Comparison of ENCODE assay signal across 25 cellular contexts in the genomic region with DNA sequence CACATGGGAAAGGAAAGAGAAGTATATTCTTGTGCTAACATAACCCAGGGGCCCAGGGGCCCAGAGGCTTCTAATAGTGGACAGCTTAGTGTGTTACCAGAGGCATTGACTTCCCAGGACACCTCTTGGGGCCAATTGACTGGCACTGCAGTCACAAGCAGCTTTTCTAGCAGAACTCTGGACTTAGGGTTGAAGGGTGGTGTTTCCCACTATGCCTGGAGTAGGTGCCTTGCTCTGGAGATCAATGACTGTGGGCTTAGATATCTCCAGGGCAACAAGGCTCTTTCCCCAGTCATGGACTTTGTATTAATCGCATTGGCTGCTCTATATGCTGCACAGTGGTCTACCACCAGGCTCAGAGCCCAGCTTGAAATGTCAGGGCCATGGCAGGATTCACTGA.
"Had no signal": no experiment of that assay in that cellular context is flagged by ENCODE, and none has a peak within 500 bp of the region (broad histone marks: within the 10 kb centered on the region; RNA-seq: fewer than 3 reads in every experiment).

No MANE protein-coding gene starts in this region.

- ATAC-seq: naive thymus-derived CD8-positive, alpha-beta T cell; pancreas; sciatic nerve; stimulated activated effector memory CD8-positive, alpha-beta T cell treated with anti-CD3 and anti-CD28 coated beads, Interleukin-12 subunit alpha, Interleukin-12 subunit beta, amount 100 ng/mL, for 72 hours; stimulated activated naive B cell treated with anti-CD40 and anti-IgM and Interleukin-4, amounts not matched to agents 10 μg/mL and 1 μg/mL and 100 μg/mL, for 72 hours had no signal

- H3K27me3 ChIP-seq: neutrophil, pancreas, right atrium auricular region, stomach, thyroid gland, tibial nerve, upper lobe of left lung, vagina had no signal

- FAIRE-seq: pancreas, urothelium cell line had no signal

- DNase-seq: naive thymus-derived CD8-positive, alpha-beta T cell; nephron progenitor cell; nucleus accumbens; pancreas; retina; stimulated activated CD4-positive, alpha-beta T cell treated with anti-CD3 and anti-CD28 coated beads, Interleukin-15, amount 100 ng/mL, for 24 hours; stimulated activated CD4-positive, alpha-beta T cell treated with anti-CD3 and anti-CD28 coated beads, Interleukin-2, amount 100 ng/mL, for 24 hours; stimulated activated CD4-positive, alpha-beta T cell treated with anti-CD3 and anti-CD28 coated beads, Interleukin-2, amount 100 ng/mL, for 48 hours; stimulated activated CD4-positive, alpha-beta T cell treated with anti-CD3 and anti-CD28 coated beads, Interleukin-4, amount 100 ng/mL, for 24 hours; stimulated activated naive B cell treated with anti-CD40 and anti-IgM and Interleukin-4, amounts not matched to agents 10 μg/mL and 1 μg/mL and 100 μg/mL, for 72 hours; stimulated activated naive CD4-positive, alpha-beta T cell treated with Interleukin-2 at 50 U/mL for 16 hours; stomach; thyroid gland; trophoblast cell; upper lobe of left lung had no signal

- H3K9me3 ChIP-seq: neutrophil, pancreas, prostate gland, right atrium auricular region, stomach, thoracic aorta, thyroid gland, tibial nerve, upper lobe of left lung, vagina had no signal

- H3K27ac ChIP-seq: neutrophil, prostate gland, right atrium auricular region, skin epidermis, stomach, thoracic aorta, thyroid gland, tibial nerve, upper lobe of left lung, vagina had no signal

- H3K36me3 ChIP-seq: neutrophil, pancreas, prostate gland, right atrium auricular region, stomach, thoracic aorta, thyroid gland, tibial nerve, upper lobe of left lung, vagina had no signal

- H3K4me3 ChIP-seq: pancreas, prostate gland, right atrium auricular region, skin epidermis, stomach, thoracic aorta, thyroid gland, tibial nerve, upper lobe of left lung, vagina had no signal

- H3K4me1 ChIP-seq: prostate gland, right atrium auricular region, thyroid gland, vagina had no signal
